Comparison of ENCODE assay signal across 8 cellular contexts in genomic region chr16:66948034-66948821, GRCh38. TPM values are rescaled to one million over a fixed set of nuclear protein-coding genes. Genes with fewer than 3 reads are reported as not detected.
DNase-seq lines count a peak whose midpoint lies in the region; ATAC-seq and TF ChIP-seq lines count a peak whose summit lies in the region.

No MANE protein-coding gene starts in this region.

- peaks cover 0 to 7% (median 3%) of the 10 kb centered on the region in 3 donors for H3K9me3 Mint-ChIP-seq in IgD-negative memory B cell
- no peaks in the 10 kb centered on the region for H3K9me3 Mint-ChIP-seq in central memory CD8-positive, alpha-beta T cell

- H3K27ac ChIP-seq in AG04450 (ENCODE audit: low read depth, low read length), result no peak overlapping the region

- H3K27me3 Mint-ChIP-seq in IgD-negative memory B cell, result peaks cover 38% of the 10 kb centered on the region
- peaks cover 51% of the 10 kb centered on the region for H3K27me3 Mint-ChIP-seq in central memory CD8-positive, alpha-beta T cell

- H3K27me3 ChIP-seq in AG04450 (ENCODE audit: control insufficient read depth, insufficient read depth, low read length), result peaks cover 17% of the 10 kb centered on the region
- peaks cover 40% of the 10 kb centered on the region for H3K27me3 ChIP-seq in mononuclear cell (ENCODE audit: insufficient read depth, low read length)

- TF ChIP-seq CTCF in AG04450 (IDR thresholded peaks at IDR 0.05; ENCODE audit: low read depth, low read length), result no peak

- DNase-seq in AG04450 (ENCODE audit: low read depth, low spot score) (no peak), RKO (ENCODE audit: low spot score) (no peak), DMS 273 (lab: John Stamatoyannopoulos, UW; ENCODE audit: unreplicated experiment) (no peak), SW 1271 (lab: John Stamatoyannopoulos, UW) (no peak)
- no peak for DNase-seq in central memory CD8-positive, alpha-beta T cell (ENCODE audit: low spot score in 2 of 2)

- H3K4me3 ChIP-seq in AG04450 (ENCODE audit: low read depth, low read length) (peak overlapping the region; percentile 60), mononuclear cell (ENCODE audit: low read length) (peak overlapping the region; percentile 37)

- CTCF ChIA-PET in AG04450 (lab: Charles Lee), result interaction anchor here (0.7 to 2.8 kb wide), 5 partner anchors 53 to 236 kb away, joined by 3 to 13 read pairs (median 5); no protein-coding TSS in a partner anchor

- peak overlapping the region; percentile 72 to 96 (median 84) for H3K4me3 Mint-ChIP-seq in IgD-negative memory B cell
- peak overlapping the region; percentile 81 for H3K4me3 Mint-ChIP-seq in central memory CD8-positive, alpha-beta T cell

- no peak overlapping the region for H3K27ac Mint-ChIP-seq in IgD-negative memory B cell
- H3K27ac Mint-ChIP-seq in central memory CD8-positive, alpha-beta T cell (ENCODE audit: low read depth), result no peak overlapping the region

- H3K4me1 Mint-ChIP-seq in IgD-negative memory B cell, result peaks cover 7 to 13% (median 12%) of the 10 kb centered on the region in 3 donors
- peaks cover 23% of the 10 kb centered on the region for H3K4me1 Mint-ChIP-seq in central memory CD8-positive, alpha-beta T cell

- peaks cover 1% of the 10 kb centered on the region for H3K36me3 Mint-ChIP-seq in IgD-negative memory B cell
- H3K36me3 Mint-ChIP-seq in central memory CD8-positive, alpha-beta T cell (ENCODE audit: insufficient read depth), result peaks cover 4% of the 10 kb centered on the region

- peak; percentile 15 for ATAC-seq in central memory CD8-positive, alpha-beta T cell (replicated peaks; ENCODE audit: extremely low read depth, poor library complexity, severe bottlenecking)
- no peak for ATAC-seq in HG03520 (IDR thresholded peaks at IDR 0.05; ENCODE audit: unreplicated experiment)

- H3K9me3 ChIP-seq in AG04450 (ENCODE audit: control insufficient read depth, insufficient read depth, low read length) (peaks cover 5% of the 10 kb centered on the region; the same call in 1 of the 2 replicates), mononuclear cell (ENCODE audit: low read depth, low read length) (no peaks in the 10 kb centered on the region)

- POLR2A ChIA-PET in AG04450 (lab: Yijun Ruan, JAX), result no interaction called here

- peaks cover 16% of the 10 kb centered on the region for H3K4me1 ChIP-seq in mononuclear cell (ENCODE audit: insufficient read depth, low read length)

RNA-seq across cellular contexts. Expression of gene CES3, which starts 12.8 kb away (rescaled TPM):
- polyA plus RNA-seq in AG04450 (2011; rRNA removed), result 0.06 and 0.12 TPM in 2 replicates
- 0.05 TPM in 1 of 2 replicates, not detected in the other for polyA minus RNA-seq in AG04450 (2011; rRNA and poly(A)+ RNA removed)
- 0.35 TPM for polyA plus RNA-seq in IgD-negative memory B cell
- total RNA-seq in mononuclear cell, result 0.63 TPM

RNA-seq across cellular contexts. Expression of gene CES2, which starts 12.9 kb away (rescaled TPM):
- polyA plus RNA-seq in AG04450 (2011; rRNA removed), result 20.7 and 24.9 TPM in 2 replicates
- 20.5 and 27.5 TPM in 2 replicates for polyA minus RNA-seq in AG04450 (2011; rRNA and poly(A)+ RNA removed)
- 26.9 TPM for polyA plus RNA-seq in IgD-negative memory B cell
- total RNA-seq in mononuclear cell, result 23.8 TPM

RNA-seq across cellular contexts. Expression of gene CIAO2B, which starts 14.0 kb away (rescaled TPM):
- polyA plus RNA-seq in AG04450 (2011; rRNA removed) (131 and 166 TPM in 2 replicates), IgD-negative memory B cell (104 TPM)
- polyA minus RNA-seq in AG04450 (2011; rRNA and poly(A)+ RNA removed), result 118 and 145 TPM in 2 replicates
- total RNA-seq in mononuclear cell, result 21.2 TPM

RNA-seq across cellular contexts. Expression of gene RRAD, which starts 22.9 kb away (rescaled TPM):
- 1.9 and 2.7 TPM in 2 replicates for polyA plus RNA-seq in AG04450 (2011; rRNA removed)
- polyA minus RNA-seq in AG04450 (2011; rRNA and poly(A)+ RNA removed), result 0.65 and 1.1 TPM in 2 replicates
- not detected for polyA plus RNA-seq in IgD-negative memory B cell
- total RNA-seq in mononuclear cell, result 1.3 TPM

RNA-seq across cellular contexts. Expression of gene CDH16, which starts 29.5 kb away (rescaled TPM):
- polyA plus RNA-seq in AG04450 (2011; rRNA removed), result not detected in 2 replicates
- polyA minus RNA-seq in AG04450 (2011; rRNA and poly(A)+ RNA removed), result not detected in 2 replicates
- not detected for polyA plus RNA-seq in IgD-negative memory B cell
- not detected for total RNA-seq in mononuclear cell
